Comparison of ENCODE assay signal across 8 cellular contexts in the genomic region with DNA sequence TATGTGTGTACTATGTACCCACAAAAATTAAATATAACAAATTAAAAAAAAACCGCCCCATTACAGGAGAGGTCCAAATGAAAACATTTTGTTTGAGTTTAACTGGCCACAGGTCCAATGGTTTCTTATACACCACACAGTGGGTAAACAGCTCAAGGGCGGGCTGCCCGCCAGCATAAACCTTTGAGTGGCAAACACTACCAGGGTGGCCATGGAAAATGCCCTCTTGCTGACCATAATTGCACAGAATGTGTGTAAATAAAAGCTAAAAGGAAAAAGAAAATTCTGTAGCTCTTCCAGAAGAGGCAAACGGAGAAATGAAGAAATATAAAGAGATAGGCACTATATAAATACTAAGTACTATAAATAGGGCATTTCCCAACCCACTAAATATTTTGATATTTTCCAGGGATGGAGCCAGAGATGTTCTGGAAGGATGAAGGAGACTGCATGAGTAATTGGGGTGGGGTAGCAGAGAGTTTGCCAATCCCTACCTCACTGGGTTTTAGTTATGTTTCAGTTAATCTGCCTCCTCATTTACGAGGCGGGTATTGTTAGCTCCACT. TPM values are rescaled to one million over a fixed set of nuclear protein-coding genes. Genes with fewer than 3 reads are reported as not detected.
DNase-seq lines count a peak whose midpoint lies in the region; ATAC-seq and TF ChIP-seq lines count a peak whose summit lies in the region.

No MANE protein-coding gene starts in this region.

- H3K27ac ChIP-seq in A673 (ENCODE audit: low read depth, low read length, poor library complexity, severe bottlenecking) (peak overlapping the region; percentile 97), thymus (ENCODE audit: low read depth) (no peak overlapping the region)

- peaks cover 10% of the 10 kb centered on the region for H3K4me1 ChIP-seq in A673 (ENCODE audit: insufficient read depth, low read length, poor library complexity, severe bottlenecking)
- peaks cover 20% of the 10 kb centered on the region for H3K4me1 ChIP-seq in thymus (ENCODE audit: control insufficient read depth, insufficient read depth, low read length)

- H3K27me3 ChIP-seq in A673 (replicated peaks; ENCODE audit: insufficient read depth, low read depth, low read length, poor library complexity) (no peaks in the 10 kb centered on the region), kidney epithelial cell (ENCODE audit: control insufficient read depth, insufficient read depth, low read length) (no peaks in the 10 kb centered on the region), thymus (ENCODE audit: control insufficient read depth, insufficient read depth) (no peaks in the 10 kb centered on the region)

- ATAC-seq in GM21515 (IDR thresholded peaks at IDR 0.05; ENCODE audit: unreplicated experiment): no peak

- H3K9me3 ChIP-seq in A673 (ENCODE audit: low read depth, low read length, poor library complexity, severe bottlenecking) (no peaks in the 10 kb centered on the region), thymus (ENCODE audit: control insufficient read depth) (no peaks in the 10 kb centered on the region)

- WGBS in thymus: 78% methylated on average over 6 of the region's 6 CpGs

- H3K4me3 ChIP-seq in A673 (ENCODE audit: low read depth, low read length, poor library complexity, severe bottlenecking): peak overlapping the region; percentile 70
- peak overlapping the region; percentile 85 for H3K4me3 ChIP-seq in HFF-Myc (replicated peaks; ENCODE audit: low read depth, low read length)
- H3K4me3 ChIP-seq in kidney epithelial cell (ENCODE audit: low read depth, low read length): peak overlapping the region; percentile 59
- H3K4me3 ChIP-seq in thymus (ENCODE audit: low read length): peak overlapping the region; percentile 99

- CTCF ChIA-PET in A673 (lab: Charles Lee): interaction anchor here (1.4 kb wide), 1 partner anchor 74 kb away, joined by 6 read pairs; a partner anchor contains a TSS

- TF ChIP-seq CTCF in A673 (conservative IDR thresholded peaks at IDR 0.05; ENCODE audit: low read depth, low read length) (no peak), HFF-Myc (IDR thresholded peaks at IDR 0.05; ENCODE audit: low read depth, low read length, missing control alignments) (no peak), kidney epithelial cell (IDR thresholded peaks at IDR 0.05; ENCODE audit: insufficient read depth, low read length, poor library complexity, severe bottlenecking) (no peak)

- no TSS peak for BruUV-seq in A673 (replicated peaks; lab: Mats Ljungman, UMichigan)

- H3K36me3 ChIP-seq in A673 (ENCODE audit: insufficient read depth, low read length, poor library complexity, severe bottlenecking) (peaks cover 10% of the 10 kb centered on the region), kidney epithelial cell (ENCODE audit: control insufficient read depth, insufficient read depth, low read length) (no peaks in the 10 kb centered on the region), thymus (ENCODE audit: control insufficient read depth, insufficient read depth) (peaks cover 4% of the 10 kb centered on the region)

- intact Hi-C loops in A673 (cut with micrococcal nuclease; ENCODE audit: unreplicated experiment): no loop called here

- DNase-seq in A673 (ENCODE audit: low spot score): no peak
- no peak for DNase-seq in HFF-Myc (ENCODE audit: extremely low read depth, low read depth)
- peak; percentile 4 for DNase-seq in astrocyte of the hippocampus (ENCODE audit: low read depth, low spot score)
- DNase-seq in kidney epithelial cell (ENCODE audit: low read depth): no peak
- no peak for DNase-seq in Kasumi-1 (lab: John Stamatoyannopoulos, UW)
- no peak for DNase-seq in foreskin melanocyte

- POLR2A ChIA-PET in A673 (lab: Charles Lee; ENCODE audit: low non-redundant PET): interaction anchor here (0.8 kb wide), 1 partner anchor 73 kb away, joined by 3 read pairs; a partner anchor contains a TSS

RNA-seq across cellular contexts. Expression of a gene that starts 1.1 kb away (rescaled TPM):
- total RNA-seq in A673 (2021) (42.2 and 43.9 TPM in 2 replicates), kidney epithelial cell (22.9 and 24.9 TPM in 2 replicates)
- 12.7 TPM for polyA plus RNA-seq in thymus

RNA-seq across cellular contexts. Expression of a gene that starts 44.0 kb away (rescaled TPM):
- not detected in 2 replicates for total RNA-seq in A673 (2021)
- total RNA-seq in kidney epithelial cell: not detected in 2 replicates
- 0.09 TPM for polyA plus RNA-seq in thymus
